1 cellular context compared by ENCODE assay signal in genomic region chr6:56730663-56731529, GRCh38.
A peak's percentile ranks its signal among the peaks of the same experiment; 100 is the strongest.
TF ChIP-seq lines count a peak whose summit lies in the region.

No MANE protein-coding gene starts in this region.

TF ChIP-seq in HCT116, 20 proteins besides CTCF, POLR2A, EP300 and RAD21 (continued from another document):
- TF ChIP-seq ATF3 (IDR thresholded peaks at IDR 0.05) (no peak), SRF (IDR thresholded peaks at IDR 0.05; ENCODE audit: low read depth) (no peak), YY1 (IDR thresholded peaks at IDR 0.05; ENCODE audit: extremely low read depth, insufficient replicate concordance, low read depth, low read length) (no peak), TCF7L2 (IDR thresholded peaks at IDR 0.05; ENCODE audit: borderline replicate concordance, extremely low read depth, insufficient read depth, insufficient read length) (peak; percentile 54), EGR1 (IDR thresholded peaks at IDR 0.05; ENCODE audit: low read depth) (0 out of 2 replicates have a peak, but pooled peaks have one; percentile 17), SP1 (IDR thresholded peaks at IDR 0.05; ENCODE audit: low read depth) (peak; percentile 75), CEBPB (IDR thresholded peaks at IDR 0.05; ENCODE audit: low read depth) (peak; percentile 9; the same call in 1 of the 2 replicates), JUND (IDR thresholded peaks at IDR 0.05) (peak; percentile 85)
